13 cellular contexts compared by ENCODE assay signal in genomic region chrX:80765226-80765625, GRCh38. TPM values are rescaled to one million over a fixed set of nuclear protein-coding genes. Genes with fewer than 3 reads are reported as not detected.
DNase-seq lines count a peak whose midpoint lies in the region; ATAC-seq and TF ChIP-seq lines count a peak whose summit lies in the region.
"Had no signal": no experiment of that assay in that cellular context is flagged by ENCODE, and none has a peak within 500 bp of the region (broad histone marks: within the 10 kb centered on the region; RNA-seq: fewer than 3 reads in every experiment).

No MANE protein-coding gene starts in this region.

- H3K4me2 ChIP-seq in HCT116 (ENCODE audit: low read length): peak overlapping the region; percentile 43

- no peak for TF ChIP-seq EP300 in suprapubic skin (IDR thresholded peaks at IDR 0.05)

- TF ChIP-seq RAD21 in HCT116 (IDR thresholded peaks at IDR 0.05; ENCODE audit: low read depth): no peak

- H3K36me3 ChIP-seq in HCT116 (ENCODE audit: control insufficient read depth in 1 of 2, insufficient read depth in 2 of 2, low read length in 2 of 2): no peaks in the 10 kb centered on the region
- H3K36me3 ChIP-seq in RWPE2 (ENCODE audit: low read depth): no peaks in the 10 kb centered on the region
- H3K36me3 ChIP-seq in upper lobe of right lung: no peaks in the 10 kb centered on the region
- H3K36me3 ChIP-seq in suprapubic skin: no peaks in the 10 kb centered on the region
- H3K36me3 ChIP-seq: MG63 had no signal

- intact Hi-C loops in HCT116 (cut with micrococcal nuclease) (no loop called here), upper lobe of right lung (cut with DNase I) (no loop called here)

- H2AFZ ChIP-seq in HCT116 (ENCODE audit: low read depth, low read length, poor library complexity, severe bottlenecking): no peak overlapping the region

- H3K4me3 ChIP-seq in HCT116 (replicated peaks in 1 of 2; ENCODE audit: low read depth in 1 of 2, low read length in 2 of 2): no peak overlapping the region; a peak in 1 of 4 replicates
- no peak overlapping the region for H3K4me3 ChIP-seq in RWPE2 (ENCODE audit: severe bottlenecking)
- no peak overlapping the region for H3K4me3 ChIP-seq in fibroblast of pulmonary artery (replicated peaks; ENCODE audit: low read depth, low read length)
- no peak overlapping the region for H3K4me3 ChIP-seq in upper lobe of right lung
- H3K4me3 ChIP-seq in suprapubic skin: no peak overlapping the region
- H3K4me3 ChIP-seq: MG63, testis had no signal

- H4K20me1 ChIP-seq in HCT116 (ENCODE audit: insufficient read depth): no peaks in the 10 kb centered on the region

- no peak for TF ChIP-seq CTCF in HCT116 (IDR thresholded peaks at IDR 0.05 in 2 of 3, conservative IDR thresholded peaks at IDR 0.05 in 1 of 3; ENCODE audit: borderline replicate concordance in 1 of 3, insufficient read depth in 1 of 3, low read depth in 2 of 3, low read length in 2 of 3)
- TF ChIP-seq CTCF in RWPE2 (IDR thresholded peaks at IDR 0.05; ENCODE audit: poor library complexity, severe bottlenecking): no peak
- TF ChIP-seq CTCF in fibroblast of pulmonary artery (IDR thresholded peaks at IDR 0.05; ENCODE audit: low read length, missing control alignments): no peak
- TF ChIP-seq CTCF in upper lobe of right lung (IDR thresholded peaks at IDR 0.05): no peak
- no peak for TF ChIP-seq CTCF in suprapubic skin (IDR thresholded peaks at IDR 0.05)

- H3K9ac ChIP-seq in HCT116 (ENCODE audit: low read length): no peak overlapping the region

- H3K9me3 ChIP-seq in HCT116 (ENCODE audit: control insufficient read depth in 1 of 2, insufficient read depth in 1 of 2, low read depth in 1 of 2, low read length in 2 of 2): no peaks in the 10 kb centered on the region
- no peaks in the 10 kb centered on the region for H3K9me3 ChIP-seq in RWPE2 (ENCODE audit: severe bottlenecking)
- H3K9me3 ChIP-seq in upper lobe of right lung: no peaks in the 10 kb centered on the region
- no peaks in the 10 kb centered on the region for H3K9me3 ChIP-seq in suprapubic skin
- H3K9me3 ChIP-seq: MG63, testis had no signal

- CTCF ChIA-PET in HCT116 (lab: Charles Lee): no interaction called here

- DNase-seq in HCT116 (ENCODE audit: low read depth, low spot score) (no peak), RWPE2 (ENCODE audit: low spot score) (no peak), fibroblast of pulmonary artery (ENCODE audit: low read depth) (peak; percentile 63), upper lobe of right lung (no peak), NCI-H526 (lab: John Stamatoyannopoulos, UW) (no peak), suprapubic skin (ENCODE audit: low spot score in 2 of 2) (no peak)
- no peak for DNase-seq in activated effector memory CD4-positive, alpha-beta T cell treated with anti-CD3 and anti-CD28 coated beads, Interleukin-2, amount 50 U/mL, for 16 hours
- DNase-seq: aorta, MG63, occipital lobe, T-helper 9 cell, testis had no signal

- POLR2A ChIA-PET in HCT116 (lab: Charles Lee): no interaction called here

- H3K27ac ChIP-seq in HCT116 (ENCODE audit: low read depth, low read length) (no peak overlapping the region), RWPE2 (ENCODE audit: poor library complexity, severe bottlenecking) (peak overlapping the region; percentile 65), upper lobe of right lung (no peak overlapping the region), suprapubic skin (no peak overlapping the region)
- H3K27ac ChIP-seq: testis had no signal

- peak; percentile 73 for ATAC-seq in HCT116
- ATAC-seq in RWPE2 (ENCODE audit: low read depth): peak; percentile 99
- peak; percentile 55 for ATAC-seq in upper lobe of right lung
- ATAC-seq: left lobe of liver had no signal

- H3K27me3 ChIP-seq in HCT116 (ENCODE audit: insufficient read depth, low read length) (no peaks in the 10 kb centered on the region), RWPE2 (ENCODE audit: insufficient read depth, poor library complexity, severe bottlenecking) (no peaks in the 10 kb centered on the region), upper lobe of right lung (no peaks in the 10 kb centered on the region), suprapubic skin (no peaks in the 10 kb centered on the region)
- H3K27me3 ChIP-seq: MG63, testis had no signal

- no peak for TF ChIP-seq POLR2A in HCT116 (IDR thresholded peaks at IDR 0.05; ENCODE audit: borderline replicate concordance, extremely low read depth, insufficient read depth, insufficient read length)
- TF ChIP-seq POLR2A in suprapubic skin (IDR thresholded peaks at IDR 0.05): no peak

- no peaks in the 10 kb centered on the region for H3K9me2 ChIP-seq in HCT116 (ENCODE audit: insufficient read depth)

- peaks cover 0 to 13% of the 10 kb centered on the region in 2 experiments; a peak in 2 of 4 replicates for H3K4me1 ChIP-seq in HCT116 (ENCODE audit: control insufficient read depth in 1 of 2, insufficient read depth in 2 of 2, low read length in 2 of 2)
- peaks cover 11% of the 10 kb centered on the region for H3K4me1 ChIP-seq in RWPE2 (ENCODE audit: insufficient read depth, poor library complexity, severe bottlenecking)
- no peaks in the 10 kb centered on the region for H3K4me1 ChIP-seq in upper lobe of right lung
- no peaks in the 10 kb centered on the region for H3K4me1 ChIP-seq in suprapubic skin
- H3K4me1 ChIP-seq: testis had no signal

- peaks cover 3% of the 10 kb centered on the region; the same call in 1 of the 2 replicates for H3K79me2 ChIP-seq in HCT116 (ENCODE audit: insufficient read depth, low read length)

- RAD21 ChIA-PET in HCT116 (lab: Charles Lee; ENCODE audit: low non-redundant PET in 1 of 2, low total read pairs in 2 of 2, uncharacterized antibody in 2 of 2, unreplicated experiment in 2 of 2): no interaction called here

- BruUV-seq in HCT116 (replicated peaks; lab: Mats Ljungman, UMichigan): no TSS peak

TF ChIP-seq in HCT116, 20 proteins besides CTCF, POLR2A, EP300 and RAD21:
- TF ChIP-seq FOSL1 (IDR thresholded peaks at IDR 0.05; ENCODE audit: low read depth): no peak
- TF ChIP-seq YY1 (IDR thresholded peaks at IDR 0.05; ENCODE audit: extremely low read depth, insufficient replicate concordance, low read depth, low read length): no peak
- no peak for TF ChIP-seq SP1 (IDR thresholded peaks at IDR 0.05; ENCODE audit: low read depth)
- no peak for TF ChIP-seq ELF1 (IDR thresholded peaks at IDR 0.05; ENCODE audit: borderline replicate concordance, low read depth)
- TF ChIP-seq EZH2 (IDR thresholded peaks at IDR 0.05): no peak
- no peak for TF ChIP-seq JUND (IDR thresholded peaks at IDR 0.05)
- TF ChIP-seq ZFX (IDR thresholded peaks at IDR 0.05): no peak
- no peak for TF ChIP-seq EGR1 (IDR thresholded peaks at IDR 0.05; ENCODE audit: low read depth)
- no peak for TF ChIP-seq SRF (IDR thresholded peaks at IDR 0.05; ENCODE audit: low read depth)
- TF ChIP-seq CBX3 (IDR thresholded peaks at IDR 0.05; ENCODE audit: low read depth): no peak
- TF ChIP-seq EZH2phosphoT487 (IDR thresholded peaks at IDR 0.05; ENCODE audit: borderline replicate concordance): no peak
- no peak for TF ChIP-seq POLR2AphosphoS5 (IDR thresholded peaks at IDR 0.05; ENCODE audit: low read depth, low read length)
- no peak for TF ChIP-seq CEBPB (IDR thresholded peaks at IDR 0.05; ENCODE audit: low read depth)
- TF ChIP-seq SIN3A (IDR thresholded peaks at IDR 0.05; ENCODE audit: low read depth): no peak
- no peak for TF ChIP-seq REST (IDR thresholded peaks at IDR 0.05; ENCODE audit: low read depth)
- TF ChIP-seq ZNF274 (IDR thresholded peaks at IDR 0.05; ENCODE audit: low read depth, low read length): no peak
- no peak for TF ChIP-seq TCF7L2 (IDR thresholded peaks at IDR 0.05; ENCODE audit: borderline replicate concordance, extremely low read depth, insufficient read depth, insufficient read length)
- no peak for TF ChIP-seq ATF3 (IDR thresholded peaks at IDR 0.05)

RNA-seq across cellular contexts. Expression of gene BRWD3, which starts 44.5 kb away (rescaled TPM):
- 16.3 TPM for total RNA-seq in HCT116 (2021; ENCODE audit: unreplicated experiment)
- 4.7 and 5.1 TPM in 2 replicates for polyA plus RNA-seq in HCT116 (2012)
- 21.9 TPM for total RNA-seq in upper lobe of right lung
- total RNA-seq in suprapubic skin: 10 to 100 TPM; 20.7 to 45.4 (median 33.1) TPM
